In genomic region chr6:43628392-43629103, GRCh38 we compare ENCODE assay signal across 8 cellular contexts. TPM values are rescaled to one million over a fixed set of nuclear protein-coding genes. Genes with fewer than 3 reads are reported as not detected.
A peak's percentile ranks its signal among the peaks of the same experiment; 100 is the strongest.
DNase-seq lines count a peak whose midpoint lies in the region; ATAC-seq and TF ChIP-seq lines count a peak whose summit lies in the region.

No MANE protein-coding gene starts in this region.

- H3K9me3 ChIP-seq in left lung, result no peaks in the 10 kb centered on the region

- intact Hi-C loops in left lung (cut with DNase I), result no loop called here

- no peaks in the 10 kb centered on the region for H3K27me3 ChIP-seq in left lung

- H3K4me3 ChIP-seq in left lung, result peak overlapping the region; percentile 78 to 91

- DNase-seq in AG20443 (ENCODE audit: low spot score), result peak; percentile 45
- peak; percentile 42 for DNase-seq in NCI-H1048 (lab: John Stamatoyannopoulos, UW)
- peak in 1 of 2 donors; percentile 62 for DNase-seq in left lung
- DNase-seq in stimulated activated CD4-positive, alpha-beta T cell treated with anti-CD3 and anti-CD28 coated beads, TNF-alpha, amount 100 ng/mL, for 24 hours (ENCODE audit: low read depth in 3 of 3), result peak in 2 of 3 experiments; percentile 31 to 48

- TF ChIP-seq CTCF in left lung (IDR thresholded peaks at IDR 0.05), result no peak

- ATAC-seq in GM19351 (IDR thresholded peaks at IDR 0.05; ENCODE audit: unreplicated experiment) (peak; percentile 25), left lung (no peak), HG03520 (IDR thresholded peaks at IDR 0.05; ENCODE audit: unreplicated experiment) (no peak)
- peak; percentile 22 to 32 for ATAC-seq in activated CD4-positive, CD25-positive, alpha-beta regulatory T cell treated with anti-CD3 and anti-CD28 coated beads, Interleukin-2, amount 50 U/mL, for 24 hours

- H3K4me1 ChIP-seq in left lung, result peaks cover 7 to 40% of the 10 kb centered on the region in 2 donors

- H3K36me3 ChIP-seq in left lung, result peaks cover 5 to 27% of the 10 kb centered on the region in 2 donors

- peak overlapping the region; percentile 65 for H3K27ac ChIP-seq in cingulate gyrus (ENCODE audit: low read depth, low read length)
- H3K27ac ChIP-seq in left lung, result peak overlapping the region; percentile 93 to 96

RNA-seq across cellular contexts. Expression of gene GTPBP2, which starts 0.5 kb away (rescaled TPM):
- total RNA-seq in left lung, result 10 to 100 TPM; 58.6 to 73.0 TPM

RNA-seq across cellular contexts. Expression of gene MAD2L1BP, which starts 7.1 kb away (rescaled TPM):
- total RNA-seq in left lung, result 10 to 100 TPM; 19.3 to 24.6 TPM

RNA-seq across cellular contexts. Expression of gene RSPH9, which starts 16.3 kb away (rescaled TPM):
- 1 to 10 TPM in 1 of 2 donors, under 1 TPM in 1; 0.32 to 1.9 TPM for total RNA-seq in left lung

RNA-seq across cellular contexts. Expression of gene POLH, which starts 52.6 kb away (rescaled TPM):
- total RNA-seq in left lung, result 10 to 100 TPM; 17.8 to 29.0 TPM

RNA-seq across cellular contexts. Expression of gene XPO5, which starts 52.7 kb away (rescaled TPM):
- total RNA-seq in left lung, result 10 to 100 TPM; 24.0 to 36.8 TPM

Comparison
In these comparisons a context has a peak if more than half of its experiments do, and no peak if none do; other contexts are left out.
1. ATAC-seq: peak in GM19351 (single experiment) and activated CD4-positive, CD25-positive, alpha-beta regulatory T cell treated with anti-CD3 and anti-CD28 coated beads, Interleukin-2, amount 50 U/mL, for 24 hours (2 of 2); none in left lung (single experiment) and HG03520 (single experiment).